ENCODE assay signal across 1 cellular context in the genomic region with DNA sequence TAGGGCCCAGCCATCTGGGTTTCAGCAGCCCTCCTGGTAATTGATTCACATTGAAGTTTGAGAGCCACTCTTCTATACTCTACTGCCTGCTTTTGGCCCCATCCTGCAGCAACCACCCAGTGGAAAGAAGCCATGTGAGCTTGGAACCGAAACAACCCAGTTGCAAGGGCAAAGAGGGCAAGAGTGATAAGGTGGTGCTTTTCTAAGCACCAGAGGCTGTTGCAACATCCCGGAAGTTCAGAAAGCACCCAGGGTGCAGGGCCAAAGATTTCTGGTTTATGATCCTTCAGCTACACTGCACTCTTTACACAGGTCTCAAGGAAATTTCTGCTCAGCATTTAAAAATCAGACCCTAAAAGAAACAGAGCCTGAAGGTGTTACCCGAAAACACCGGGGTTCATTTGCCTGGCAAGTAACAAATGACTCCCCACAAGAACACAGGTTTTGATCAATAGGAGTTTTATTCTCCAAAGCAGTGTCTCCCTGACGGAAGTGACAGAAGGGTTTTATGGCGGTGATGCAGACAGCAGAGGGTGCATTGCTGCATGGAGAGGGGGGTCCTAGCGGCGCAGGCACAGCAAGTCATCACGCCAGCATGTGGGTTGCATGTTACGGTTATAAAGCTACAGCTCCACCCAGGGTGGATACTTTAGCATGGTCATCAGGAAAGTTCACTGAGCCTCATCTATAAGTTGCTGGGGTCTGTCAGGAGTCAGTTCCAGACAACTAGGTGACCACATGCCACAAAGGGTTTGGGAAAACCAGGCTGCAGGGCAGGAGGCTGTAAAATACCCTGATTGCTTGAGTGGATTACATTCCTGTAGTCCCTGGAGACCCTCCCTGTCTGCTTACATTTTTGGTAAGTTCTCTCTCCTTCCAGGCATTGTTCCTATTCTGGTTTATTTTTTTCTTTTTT.
TF ChIP-seq lines count a peak whose summit lies in the region.

No MANE protein-coding gene starts in this region.

TF ChIP-seq in HepG2, 621 proteins besides CTCF, POLR2A, EP300 and RAD21 (continued from another document and continues in another):
- TF ChIP-seq YEATS2 (CRISPR knock-in tag; IDR thresholded peaks at IDR 0.05; ENCODE audit: borderline replicate concordance) (no peak), ZBTB7A (CRISPR knock-in tag; IDR thresholded peaks at IDR 0.05) (no peak), HDAC1 (CRISPR knock-in tag; IDR thresholded peaks at IDR 0.05) (peak; percentile 54; the same call in 1 of the 2 replicates), ZNF569 (CRISPR knock-in tag; IDR thresholded peaks at IDR 0.05; ENCODE audit: borderline replicate concordance) (no peak), ZNF841 (CRISPR knock-in tag; IDR thresholded peaks at IDR 0.05; ENCODE audit: borderline replicate concordance) (no peak), ZMYM3 (CRISPR knock-in tag; IDR thresholded peaks at IDR 0.05) (peak; percentile 79), ZNF710 (CRISPR knock-in tag; IDR thresholded peaks at IDR 0.05; ENCODE audit: borderline replicate concordance) (no peak), THAP11 (CRISPR knock-in tag; IDR thresholded peaks at IDR 0.05) (peak; percentile 72), ZMYM2 (CRISPR knock-in tag; IDR thresholded peaks at IDR 0.05) (peak; percentile 74), ZNF639 (CRISPR knock-in tag; conservative IDR thresholded peaks at IDR 0.05) (no peak), ZNF232 (CRISPR knock-in tag; IDR thresholded peaks at IDR 0.05; ENCODE audit: borderline replicate concordance) (0 out of 2 replicates have a peak, but pooled peaks have one; percentile 46), JUNB (CRISPR knock-in tag; IDR thresholded peaks at IDR 0.05; ENCODE audit: borderline replicate concordance) (no peak), ZFP62 (CRISPR knock-in tag; IDR thresholded peaks at IDR 0.05) (no peak), PAF1 (CRISPR knock-in tag; IDR thresholded peaks at IDR 0.05) (no peak), SRSF1 (optimal IDR thresholded peaks at IDR 0.05; ENCODE audit: low read depth, low read length) (no peak), ZNF224 (CRISPR knock-in tag; IDR thresholded peaks at IDR 0.05) (0 out of 2 replicates have a peak, but pooled peaks have one; percentile 39), ZNF550 (CRISPR knock-in tag; IDR thresholded peaks at IDR 0.05; ENCODE audit: borderline replicate concordance) (no peak), ZNF713 (CRISPR knock-in tag; IDR thresholded peaks at IDR 0.05) (no peak), ZNF598 (CRISPR knock-in tag; IDR thresholded peaks at IDR 0.05; ENCODE audit: borderline replicate concordance) (no peak), ZNF510 (CRISPR knock-in tag; IDR thresholded peaks at IDR 0.05; ENCODE audit: low read depth) (no peak), HNRNPLL (IDR thresholded peaks at IDR 0.05; ENCODE audit: low read depth, low read length, poor library complexity, severe bottlenecking) (no peak), FIP1L1 (IDR thresholded peaks at IDR 0.05; ENCODE audit: borderline replicate concordance, insufficient read depth, low read depth, low read length) (no peak), ZNF430 (CRISPR knock-in tag; IDR thresholded peaks at IDR 0.05) (peak; percentile 39; the same call in 1 of the 2 replicates), NFKB2 (CRISPR knock-in tag; IDR thresholded peaks at IDR 0.05; ENCODE audit: borderline replicate concordance) (no peak), MXD4 (CRISPR knock-in tag; IDR thresholded peaks at IDR 0.05) (no peak), NCOA5 (CRISPR knock-in tag; IDR thresholded peaks at IDR 0.05) (no peak), ZNF468 (CRISPR knock-in tag; IDR thresholded peaks at IDR 0.05) (no peak), ZNF567 (CRISPR knock-in tag; IDR thresholded peaks at IDR 0.05; ENCODE audit: borderline replicate concordance) (no peak), ZNF260 (CRISPR knock-in tag; IDR thresholded peaks at IDR 0.05; ENCODE audit: borderline replicate concordance, low read depth) (no peak), FOXA3 (CRISPR knock-in tag; IDR thresholded peaks at IDR 0.05) (no peak), KLF16 (CRISPR knock-in tag; IDR thresholded peaks at IDR 0.05) (no peak), HES4 (CRISPR knock-in tag; IDR thresholded peaks at IDR 0.05; ENCODE audit: borderline replicate concordance) (no peak), CREM (IDR thresholded peaks at IDR 0.05) (no peak), CREM (CRISPR knock-in tag; IDR thresholded peaks at IDR 0.05) (no peak), U2AF2 (IDR thresholded peaks at IDR 0.05; ENCODE audit: low read depth, low read length) (no peak), DNMT3B (CRISPR knock-in tag; conservative IDR thresholded peaks at IDR 0.05) (no peak), ZNF577 (CRISPR knock-in tag; IDR thresholded peaks at IDR 0.05; ENCODE audit: borderline replicate concordance, low read depth) (no peak), HMG20A (CRISPR knock-in tag; IDR thresholded peaks at IDR 0.05; ENCODE audit: borderline replicate concordance) (peak; percentile 49; the same call in 1 of the 2 replicates), TBP (CRISPR knock-in tag; IDR thresholded peaks at IDR 0.05) (no peak), ZNF776 (CRISPR knock-in tag; IDR thresholded peaks at IDR 0.05) (no peak), ZNF124 (CRISPR knock-in tag; IDR thresholded peaks at IDR 0.05) (0 out of 2 replicates have a peak, but pooled peaks have one; percentile 49), YEATS4 (CRISPR knock-in tag; IDR thresholded peaks at IDR 0.05; ENCODE audit: borderline replicate concordance) (no peak), ZBTB38 (CRISPR knock-in tag; IDR thresholded peaks at IDR 0.05) (no peak), NBN (conservative IDR thresholded peaks at IDR 0.05) (no peak), ELF3 (CRISPR knock-in tag; IDR thresholded peaks at IDR 0.05) (peak; percentile 97)
- TF ChIP-seq, protein P1, sequence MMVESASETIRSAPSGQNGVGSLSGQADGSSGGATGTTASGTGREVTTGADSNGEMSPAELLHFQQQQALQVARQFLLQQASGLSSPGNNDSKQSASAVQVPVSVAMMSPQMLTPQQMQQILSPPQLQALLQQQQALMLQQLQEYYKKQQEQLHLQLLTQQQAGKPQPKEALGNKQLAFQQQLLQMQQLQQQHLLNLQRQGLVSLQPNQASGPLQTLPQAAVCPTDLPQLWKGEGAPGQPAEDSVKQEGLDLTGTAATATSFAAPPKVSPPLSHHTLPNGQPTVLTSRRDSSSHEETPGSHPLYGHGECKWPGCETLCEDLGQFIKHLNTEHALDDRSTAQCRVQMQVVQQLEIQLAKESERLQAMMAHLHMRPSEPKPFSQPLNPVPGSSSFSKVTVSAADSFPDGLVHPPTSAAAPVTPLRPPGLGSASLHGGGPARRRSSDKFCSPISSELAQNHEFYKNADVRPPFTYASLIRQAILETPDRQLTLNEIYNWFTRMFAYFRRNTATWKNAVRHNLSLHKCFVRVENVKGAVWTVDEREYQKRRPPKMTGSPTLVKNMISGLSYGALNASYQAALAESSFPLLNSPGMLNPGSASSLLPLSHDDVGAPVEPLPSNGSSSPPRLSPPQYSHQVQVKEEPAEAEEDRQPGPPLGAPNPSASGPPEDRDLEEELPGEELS (CRISPR knock-in tag; IDR thresholded peaks at IDR 0.05): peak; percentile 45; the same call in 1 of the 2 replicates
- TF ChIP-seq, protein P2, sequence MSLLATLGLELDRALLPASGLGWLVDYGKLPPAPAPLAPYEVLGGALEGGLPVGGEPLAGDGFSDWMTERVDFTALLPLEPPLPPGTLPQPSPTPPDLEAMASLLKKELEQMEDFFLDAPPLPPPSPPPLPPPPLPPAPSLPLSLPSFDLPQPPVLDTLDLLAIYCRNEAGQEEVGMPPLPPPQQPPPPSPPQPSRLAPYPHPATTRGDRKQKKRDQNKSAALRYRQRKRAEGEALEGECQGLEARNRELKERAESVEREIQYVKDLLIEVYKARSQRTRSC (CRISPR knock-in tag; IDR thresholded peaks at IDR 0.05; ENCODE audit: low read depth): no peak
- TF ChIP-seq, protein P3, sequence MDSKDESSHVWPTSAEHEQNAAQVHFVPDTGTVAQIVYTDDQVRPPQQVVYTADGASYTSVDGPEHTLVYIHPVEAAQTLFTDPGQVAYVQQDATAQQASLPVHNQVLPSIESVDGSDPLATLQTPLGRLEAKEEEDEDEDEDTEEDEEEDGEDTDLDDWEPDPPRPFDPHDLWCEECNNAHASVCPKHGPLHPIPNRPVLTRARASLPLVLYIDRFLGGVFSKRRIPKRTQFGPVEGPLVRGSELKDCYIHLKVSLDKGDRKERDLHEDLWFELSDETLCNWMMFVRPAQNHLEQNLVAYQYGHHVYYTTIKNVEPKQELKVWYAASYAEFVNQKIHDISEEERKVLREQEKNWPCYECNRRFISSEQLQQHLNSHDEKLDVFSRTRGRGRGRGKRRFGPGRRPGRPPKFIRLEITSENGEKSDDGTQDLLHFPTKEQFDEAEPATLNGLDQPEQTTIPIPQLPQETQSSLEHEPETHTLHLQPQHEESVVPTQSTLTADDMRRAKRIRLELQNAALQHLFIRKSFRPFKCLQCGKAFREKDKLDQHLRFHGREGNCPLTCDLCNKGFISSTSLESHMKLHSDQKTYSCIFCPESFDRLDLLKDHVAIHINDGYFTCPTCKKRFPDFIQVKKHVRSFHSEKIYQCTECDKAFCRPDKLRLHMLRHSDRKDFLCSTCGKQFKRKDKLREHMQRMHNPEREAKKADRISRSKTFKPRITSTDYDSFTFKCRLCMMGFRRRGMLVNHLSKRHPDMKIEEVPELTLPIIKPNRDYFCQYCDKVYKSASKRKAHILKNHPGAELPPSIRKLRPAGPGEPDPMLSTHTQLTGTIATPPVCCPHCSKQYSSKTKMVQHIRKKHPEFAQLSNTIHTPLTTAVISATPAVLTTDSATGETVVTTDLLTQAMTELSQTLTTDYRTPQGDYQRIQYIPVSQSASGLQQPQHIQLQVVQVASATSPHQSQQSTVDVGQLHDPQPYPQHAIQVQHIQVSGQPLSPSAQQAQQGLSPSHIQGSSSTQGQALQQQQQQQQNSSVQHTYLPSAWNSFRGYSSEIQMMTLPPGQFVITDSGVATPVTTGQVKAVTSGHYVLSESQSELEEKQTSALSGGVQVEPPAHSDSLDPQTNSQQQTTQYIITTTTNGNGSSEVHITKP (CRISPR knock-in tag; IDR thresholded peaks at IDR 0.05; ENCODE audit: low read depth): no peak
- TF ChIP-seq, protein P4, sequence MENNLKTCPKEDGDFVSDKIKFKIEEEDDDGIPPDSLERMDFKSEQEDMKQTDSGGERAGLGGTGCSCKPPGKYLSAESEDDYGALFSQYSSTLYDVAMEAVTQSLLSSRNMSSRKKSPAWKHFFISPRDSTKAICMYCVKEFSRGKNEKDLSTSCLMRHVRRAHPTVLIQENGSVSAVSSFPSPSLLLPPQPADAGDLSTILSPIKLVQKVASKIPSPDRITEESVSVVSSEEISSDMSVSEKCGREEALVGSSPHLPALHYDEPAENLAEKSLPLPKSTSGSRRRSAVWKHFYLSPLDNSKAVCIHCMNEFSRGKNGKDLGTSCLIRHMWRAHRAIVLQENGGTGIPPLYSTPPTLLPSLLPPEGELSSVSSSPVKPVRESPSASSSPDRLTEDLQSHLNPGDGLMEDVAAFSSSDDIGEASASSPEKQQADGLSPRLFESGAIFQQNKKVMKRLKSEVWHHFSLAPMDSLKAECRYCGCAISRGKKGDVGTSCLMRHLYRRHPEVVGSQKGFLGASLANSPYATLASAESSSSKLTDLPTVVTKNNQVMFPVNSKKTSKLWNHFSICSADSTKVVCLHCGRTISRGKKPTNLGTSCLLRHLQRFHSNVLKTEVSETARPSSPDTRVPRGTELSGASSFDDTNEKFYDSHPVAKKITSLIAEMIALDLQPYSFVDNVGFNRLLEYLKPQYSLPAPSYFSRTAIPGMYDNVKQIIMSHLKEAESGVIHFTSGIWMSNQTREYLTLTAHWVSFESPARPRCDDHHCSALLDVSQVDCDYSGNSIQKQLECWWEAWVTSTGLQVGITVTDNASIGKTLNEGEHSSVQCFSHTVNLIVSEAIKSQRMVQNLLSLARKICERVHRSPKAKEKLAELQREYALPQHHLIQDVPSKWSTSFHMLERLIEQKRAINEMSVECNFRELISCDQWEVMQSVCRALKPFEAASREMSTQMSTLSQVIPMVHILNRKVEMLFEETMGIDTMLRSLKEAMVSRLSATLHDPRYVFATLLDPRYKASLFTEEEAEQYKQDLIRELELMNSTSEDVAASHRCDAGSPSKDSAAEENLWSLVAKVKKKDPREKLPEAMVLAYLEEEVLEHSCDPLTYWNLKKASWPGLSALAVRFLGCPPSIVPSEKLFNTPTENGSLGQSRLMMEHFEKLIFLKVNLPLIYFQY (CRISPR knock-in tag; IDR thresholded peaks at IDR 0.05; ENCODE audit: borderline replicate concordance): peak; percentile 68; the same call in 1 of the 2 replicates
- TF ChIP-seq, protein P5, sequence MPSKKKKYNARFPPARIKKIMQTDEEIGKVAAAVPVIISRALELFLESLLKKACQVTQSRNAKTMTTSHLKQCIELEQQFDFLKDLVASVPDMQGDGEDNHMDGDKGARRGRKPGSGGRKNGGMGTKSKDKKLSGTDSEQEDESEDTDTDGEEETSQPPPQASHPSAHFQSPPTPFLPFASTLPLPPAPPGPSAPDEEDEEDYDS (CRISPR knock-in tag; IDR thresholded peaks at IDR 0.05): no peak
